ENCODE assay signal across 36 cellular contexts in the genomic region with DNA sequence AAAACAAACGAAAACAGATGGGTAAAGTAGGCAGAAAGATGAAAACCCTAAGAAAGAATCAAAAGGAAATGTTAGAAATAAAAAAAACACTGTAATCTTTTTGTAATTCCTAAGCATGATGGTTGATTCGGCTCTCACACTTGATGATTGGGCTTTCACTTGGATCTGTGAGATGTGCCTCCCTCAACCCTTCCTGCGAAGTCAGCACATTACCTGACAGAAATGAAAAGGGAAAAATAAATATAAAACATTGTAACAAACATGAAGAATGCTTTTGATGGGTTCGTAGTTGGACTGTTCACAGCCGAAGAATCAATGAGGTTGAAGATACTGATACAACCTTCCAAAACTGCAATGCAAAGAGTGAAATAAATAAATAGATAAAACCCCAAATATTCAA.
"Had no signal": no experiment of that assay in that cellular context is flagged by ENCODE, and none has a peak within 500 bp of the region (broad histone marks: within the 10 kb centered on the region; RNA-seq: fewer than 3 reads in every experiment).

No MANE protein-coding gene starts in this region.

- DNase-seq: Karpas-422, Kasumi-1, MM.1S, MV-4-11, NCI-H1048, NCI-H1092, NCI-H1092 treated with DMSO at 0.1 percent for 48 hours, NCI-H1105, NCI-H1105 treated with DMSO at 0.1 percent for 48 hours, NCI-H1417, NCI-H1417 treated with DMSO at 0.1 percent for 48 hours, NCI-H1436, NCI-H1436 treated with DMSO at 0.1 percent for 48 hours, NCI-H146, NCI-H1694, NCI-H1694 treated with DMSO at 0.1 percent for 48 hours, NCI-H187, NCI-H187 treated with DMSO at 0.1 percent for 48 hours, NCI-H1930, NCI-H2029, NCI-H2029 treated with DMSO at 0.1 percent for 48 hours, NCI-H2081, NCI-H2081 treated with DMSO at 0.1 percent for 48 hours, NCI-H2107, NCI-H2171, NCI-H2171 treated with DMSO at 0.1 percent for 48 hours, NCI-H2227 treated with DMSO at 0.1 percent for 48 hours, NCI-H226, NCI-H345, NCI-H446, NCI-H446 treated with DMSO at 0.1 percent for 48 hours, NCI-H510A, NCI-H510A treated with DMSO at 0.1 percent for 48 hours, NCI-H524, NCI-H524 treated with DMSO at 0.1 percent for 48 hours, NCI-H526 had no signal
